In the genomic region with DNA sequence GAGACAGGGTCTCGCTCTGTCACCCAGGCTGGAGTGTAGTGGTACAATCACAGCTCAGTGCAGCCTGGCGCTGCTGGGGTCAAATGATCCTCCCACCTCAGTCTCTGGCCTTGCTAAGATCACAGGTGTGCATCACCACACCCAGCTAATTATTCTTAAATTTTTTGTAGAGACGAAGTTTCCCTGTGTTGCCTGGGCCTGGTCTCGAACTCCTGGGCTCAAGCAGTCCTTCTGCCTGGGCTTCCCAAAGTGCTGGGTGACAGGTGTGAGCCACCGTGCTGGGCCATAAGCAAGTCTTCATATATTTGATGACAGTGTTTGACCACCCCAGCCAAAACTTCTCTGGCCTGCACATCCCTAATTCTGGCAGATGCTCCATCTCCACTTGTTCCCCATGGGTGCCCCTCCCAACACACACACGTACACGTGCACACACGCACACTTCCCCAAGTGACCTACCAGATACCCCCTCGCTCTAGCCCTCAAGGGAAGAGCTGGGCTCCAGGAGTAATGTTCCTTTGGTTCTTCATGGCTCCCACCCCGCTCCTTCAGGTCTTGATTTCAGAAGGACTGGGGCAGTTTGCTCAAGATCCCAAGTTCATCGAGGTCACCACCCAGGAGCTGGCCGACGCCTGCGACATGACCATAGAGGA, we compare ENCODE assay signal across 9 cellular contexts.
DNase-seq lines count a peak whose midpoint lies in the region; ATAC-seq lines count a peak whose summit lies in the region.
"Had no signal": no experiment of that assay in that cellular context is flagged by ENCODE, and none has a peak within 500 bp of the region (broad histone marks: within the 10 kb centered on the region; RNA-seq: fewer than 3 reads in every experiment).

No MANE protein-coding gene starts in this region.

- CTCF ChIA-PET in activated CD4-positive, alpha-beta T cell treated with anti-CD3 and anti-CD28 coated beads, Interleukin-2, amount 10 ng/mL, durations not matched to agents 7 days and 5 days (lab: Charles Lee) = interaction anchor here (0.8 to 1.7 kb wide), 5 partner anchors 8 to 133 kb away, joined by 3 to 9 read pairs (median 3); no protein-coding TSS in a partner anchor
- CTCF ChIA-PET in activated CD4-positive, alpha-beta memory T cell treated with anti-CD3 and anti-CD28 coated beads for 36 hours (lab: Charles Lee) = interaction anchor here (0.6 to 4.5 kb wide), 9 partner anchors 7 to 609 kb away, joined by 3 to 25 read pairs (median 6); no protein-coding TSS in a partner anchor

- no peak overlapping the region for H3K27ac ChIP-seq in iPS-20b (ENCODE audit: low read length)

- POLR2A ChIA-PET in activated CD4-positive, alpha-beta T cell treated with anti-CD3 and anti-CD28 coated beads, Interleukin-2, amount 10 ng/mL, durations not matched to agents 7 days and 5 days (lab: Charles Lee) = interaction anchor here (0.6 to 1.4 kb wide), 2 partner anchors 7 to 44 kb away, joined by 5 to 6 read pairs; no protein-coding TSS in a partner anchor
- POLR2A ChIA-PET in activated CD4-positive, alpha-beta memory T cell treated with anti-CD3 and anti-CD28 coated beads for 36 hours (lab: Charles Lee) = interaction anchor here (0.6 to 1.9 kb wide), 4 partner anchors 16 to 123 kb away, joined by 3 to 13 read pairs (median 5); a partner anchor contains a TSS

- no peaks in the 10 kb centered on the region for H3K9me3 ChIP-seq in iPS-20b (ENCODE audit: insufficient read depth, low read depth, low read length)

- peak overlapping the region; percentile 79 for H3K4me3 Mint-ChIP-seq in activated CD4-positive, alpha-beta T cell treated with anti-CD3 and anti-CD28 coated beads, Interleukin-2, amount 10 ng/mL, durations not matched to agents 7 days and 5 days
- peak overlapping the region; percentile 81 for H3K4me3 Mint-ChIP-seq in activated CD4-positive, alpha-beta memory T cell treated with anti-CD3 and anti-CD28 coated beads for 36 hours
- peak overlapping the region; percentile 98 for H3K4me3 Mint-ChIP-seq in stimulated activated memory B cell treated with anti-CD40 and anti-IgM and Interleukin-4, amounts not matched to agents 10 μg/mL and 1 μg/mL and 100 μg/mL, for 72 hours

- peak overlapping the region; percentile 82 for H3K4me3 ChIP-seq in iPS-20b (ENCODE audit: low read length)

- peak overlapping the region; percentile 91 for H3K27ac Mint-ChIP-seq in activated CD4-positive, alpha-beta T cell treated with anti-CD3 and anti-CD28 coated beads, Interleukin-2, amount 10 ng/mL, durations not matched to agents 7 days and 5 days
- peak overlapping the region; percentile 84 for H3K27ac Mint-ChIP-seq in activated CD4-positive, alpha-beta memory T cell treated with anti-CD3 and anti-CD28 coated beads for 36 hours
- H3K27ac Mint-ChIP-seq in stimulated activated memory B cell treated with anti-CD40 and anti-IgM and Interleukin-4, amounts not matched to agents 10 μg/mL and 1 μg/mL and 100 μg/mL, for 72 hours = peak overlapping the region; percentile 85

- peaks cover 12% of the 10 kb centered on the region for H3K4me1 ChIP-seq in iPS-20b (ENCODE audit: insufficient read depth, low read length)

- no peak for DNase-seq in activated CD4-positive, alpha-beta T cell treated with anti-CD3 and anti-CD28 coated beads, Interleukin-2, amount 10 ng/mL, durations not matched to agents 7 days and 5 days
- DNase-seq in activated CD4-positive, alpha-beta T cell treated with anti-CD3 and anti-CD28 coated beads for 48 hours = no peak
- DNase-seq in activated CD4-positive, alpha-beta memory T cell treated with anti-CD3 and anti-CD28 coated beads for 36 hours = no peak
- DNase-seq in NCI-H526 treated with DMSO at 0.1 percent for 48 hours (lab: John Stamatoyannopoulos, UW) = no peak
- no peak for DNase-seq in NCI-H748 (lab: John Stamatoyannopoulos, UW; ENCODE audit: unreplicated experiment)
- DNase-seq: nucleus accumbens had no signal

- intact Hi-C loops in activated CD4-positive, alpha-beta memory T cell treated with anti-CD3 and anti-CD28 coated beads for 36 hours (cut with micrococcal nuclease) = loop anchor here (5.0 kb wide), 1 partner anchor 303 kb away; no protein-coding TSS in a partner anchor

- H3K27me3 Mint-ChIP-seq in activated CD4-positive, alpha-beta T cell treated with anti-CD3 and anti-CD28 coated beads, Interleukin-2, amount 10 ng/mL, durations not matched to agents 7 days and 5 days = peaks cover 7% of the 10 kb centered on the region
- H3K27me3 Mint-ChIP-seq in activated CD4-positive, alpha-beta memory T cell treated with anti-CD3 and anti-CD28 coated beads for 36 hours = peaks cover 3% of the 10 kb centered on the region
- H3K27me3 Mint-ChIP-seq in stimulated activated memory B cell treated with anti-CD40 and anti-IgM and Interleukin-4, amounts not matched to agents 10 μg/mL and 1 μg/mL and 100 μg/mL, for 72 hours = peaks cover 56% of the 10 kb centered on the region

- no peaks in the 10 kb centered on the region for H3K36me3 ChIP-seq in iPS-20b (ENCODE audit: insufficient read depth, low read depth, low read length)

- H3K9me3 Mint-ChIP-seq in activated CD4-positive, alpha-beta T cell treated with anti-CD3 and anti-CD28 coated beads, Interleukin-2, amount 10 ng/mL, durations not matched to agents 7 days and 5 days = no peaks in the 10 kb centered on the region
- no peaks in the 10 kb centered on the region for H3K9me3 Mint-ChIP-seq in activated CD4-positive, alpha-beta memory T cell treated with anti-CD3 and anti-CD28 coated beads for 36 hours
- H3K9me3 Mint-ChIP-seq in stimulated activated memory B cell treated with anti-CD40 and anti-IgM and Interleukin-4, amounts not matched to agents 10 μg/mL and 1 μg/mL and 100 μg/mL, for 72 hours = no peaks in the 10 kb centered on the region

- ATAC-seq in stimulated activated memory B cell treated with anti-CD40 and anti-IgM and Interleukin-4, amounts not matched to agents 10 μg/mL and 1 μg/mL and 100 μg/mL, for 72 hours = no peak
- no peak for ATAC-seq in HG02678 (IDR thresholded peaks at IDR 0.05; ENCODE audit: unreplicated experiment)

- peaks cover 33% of the 10 kb centered on the region for H3K4me1 Mint-ChIP-seq in activated CD4-positive, alpha-beta T cell treated with anti-CD3 and anti-CD28 coated beads, Interleukin-2, amount 10 ng/mL, durations not matched to agents 7 days and 5 days
- H3K4me1 Mint-ChIP-seq in activated CD4-positive, alpha-beta memory T cell treated with anti-CD3 and anti-CD28 coated beads for 36 hours (ENCODE audit: low read depth) = peaks cover 19% of the 10 kb centered on the region
- H3K4me1 Mint-ChIP-seq in stimulated activated memory B cell treated with anti-CD40 and anti-IgM and Interleukin-4, amounts not matched to agents 10 μg/mL and 1 μg/mL and 100 μg/mL, for 72 hours = peaks cover 17% of the 10 kb centered on the region

- no peaks in the 10 kb centered on the region for H3K36me3 Mint-ChIP-seq in activated CD4-positive, alpha-beta T cell treated with anti-CD3 and anti-CD28 coated beads, Interleukin-2, amount 10 ng/mL, durations not matched to agents 7 days and 5 days (ENCODE audit: low read depth)
- H3K36me3 Mint-ChIP-seq in activated CD4-positive, alpha-beta memory T cell treated with anti-CD3 and anti-CD28 coated beads for 36 hours = no peaks in the 10 kb centered on the region
- no peaks in the 10 kb centered on the region for H3K36me3 Mint-ChIP-seq in stimulated activated memory B cell treated with anti-CD40 and anti-IgM and Interleukin-4, amounts not matched to agents 10 μg/mL and 1 μg/mL and 100 μg/mL, for 72 hours

- H3K9ac ChIP-seq in iPS-20b (ENCODE audit: low read depth, low read length) = peak overlapping the region; percentile 79; the same call in 1 of the 2 replicates

- peaks cover 42% of the 10 kb centered on the region for H3K27me3 ChIP-seq in iPS-20b (ENCODE audit: insufficient read depth, low read length)
